Comparison of ENCODE assay signal across 12 cellular contexts in the genomic region with DNA sequence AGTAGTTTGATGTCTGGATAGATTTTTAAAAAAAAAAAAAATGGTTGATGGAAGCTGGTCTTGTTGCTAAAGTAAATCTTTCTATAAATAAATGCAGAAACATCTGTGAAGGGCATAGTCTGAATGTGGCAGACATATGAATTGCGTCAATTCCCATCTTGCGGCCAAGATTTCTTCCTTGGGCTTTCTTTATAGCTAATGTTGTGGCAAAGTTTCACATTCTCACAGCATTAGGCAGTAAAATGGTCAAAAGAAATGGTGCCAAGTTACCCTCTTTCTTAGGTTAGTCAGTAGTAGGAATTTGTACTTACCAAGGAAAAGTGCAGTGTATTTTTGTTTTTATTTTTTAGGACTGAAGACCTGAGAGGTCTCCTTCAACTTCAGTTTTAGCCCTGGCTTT. TPM values are rescaled to one million over a fixed set of nuclear protein-coding genes. Genes with fewer than 3 reads are reported as not detected.
A peak's percentile ranks its signal among the peaks of the same experiment; 100 is the strongest.
DNase-seq lines count a peak whose midpoint lies in the region; ATAC-seq and TF ChIP-seq lines count a peak whose summit lies in the region.
"Had no signal": no experiment of that assay in that cellular context is flagged by ENCODE, and none has a peak within 500 bp of the region (broad histone marks: within the 10 kb centered on the region; RNA-seq: fewer than 3 reads in every experiment).

No MANE protein-coding gene starts in this region.

- H3K27ac ChIP-seq in SK-N-SH (ENCODE audit: low read depth in 2 of 2, low read length in 1 of 2): peak overlapping the region; percentile 76 to 97

- WGBS in SK-N-SH (ENCODE audit: low lambda C conversion rate): 20% methylated on average over 2 of the region's 2 CpGs

- H3K9me3 ChIP-seq in SK-N-SH (no peaks in the 10 kb centered on the region), skeletal muscle satellite cell (replicated peaks; ENCODE audit: low read length) (no peaks in the 10 kb centered on the region)
- H3K9me3 ChIP-seq: adrenal gland had no signal

- peak in 1 of 2 experiments; percentile 59; a peak in 1 of 4 replicates for TF ChIP-seq EP300 in SK-N-SH (IDR thresholded peaks at IDR 0.05; ENCODE audit: borderline replicate concordance in 1 of 2, low read depth in 1 of 2, low read length in 1 of 2)

- H3K4me3 ChIP-seq in SK-N-SH (ENCODE audit: low read depth in 2 of 2, low read length in 1 of 2) (no peak overlapping the region; a peak in 1 of 4 replicates), fibroblast of the aortic adventitia (ENCODE audit: low read depth, low read length) (no peak overlapping the region), skeletal muscle satellite cell (ENCODE audit: low read length) (peak overlapping the region; percentile 36)
- H3K4me3 ChIP-seq: adrenal gland had no signal

- H3K4me1 ChIP-seq in SK-N-SH (ENCODE audit: control insufficient read depth in 1 of 2, insufficient read depth in 2 of 2, low read depth in 1 of 2, low read length in 1 of 2) (peaks cover 10 to 54% of the 10 kb centered on the region in 2 experiments), skeletal muscle satellite cell (ENCODE audit: control insufficient read depth, insufficient read depth, low read length) (peaks cover 53% of the 10 kb centered on the region)

- peaks cover 98% of the 10 kb centered on the region for H3K79me2 ChIP-seq in SK-N-SH (ENCODE audit: insufficient read depth)

- TF ChIP-seq RAD21 in SK-N-SH (IDR thresholded peaks at IDR 0.05; ENCODE audit: low read length): no peak

- H3F3A ChIP-seq in SK-N-SH (replicated peaks; ENCODE audit: insufficient read depth): peaks cover 58% of the 10 kb centered on the region

- H3K4me2 ChIP-seq in SK-N-SH (peak overlapping the region; percentile 62), skeletal muscle satellite cell (ENCODE audit: low read length) (peak overlapping the region; percentile 66)

- TF ChIP-seq CTCF in SK-N-SH (IDR thresholded peaks at IDR 0.05) (no peak), fibroblast of the aortic adventitia (IDR thresholded peaks at IDR 0.05; ENCODE audit: insufficient read depth, low read length) (no peak)

- no peak for ATAC-seq in GM19328 (IDR thresholded peaks at IDR 0.05; ENCODE audit: unreplicated experiment)
- no peak for ATAC-seq in GM18498 (IDR thresholded peaks at IDR 0.05; ENCODE audit: unreplicated experiment)
- ATAC-seq in GM19324 (IDR thresholded peaks at IDR 0.05; ENCODE audit: low FRiP score, unreplicated experiment): no peak

- peak overlapping the region; percentile 68 for H3K9ac ChIP-seq in SK-N-SH
- H3K9ac ChIP-seq in skeletal muscle satellite cell (ENCODE audit: low read depth, low read length): peak overlapping the region; percentile 76

- H3K9me2 ChIP-seq in SK-N-SH: no peaks in the 10 kb centered on the region

- H3K36me3 ChIP-seq in SK-N-SH (replicated peaks in 1 of 2; ENCODE audit: control insufficient read depth in 1 of 2, insufficient read depth in 2 of 2, low read length in 1 of 2) (peaks cover 0 to 4% of the 10 kb centered on the region in 2 experiments), skeletal muscle satellite cell (ENCODE audit: insufficient read depth, low read length) (no peaks in the 10 kb centered on the region)
- H3K36me3 ChIP-seq: adrenal gland had no signal

- CTCF ChIA-PET in SK-N-SH (lab: Yijun Ruan, JAX): interaction anchor here (0.8 kb wide), 1 partner anchor 558 kb away, joined by 3 read pairs; no protein-coding TSS in a partner anchor

- POLR2A ChIA-PET in SK-N-SH (lab: Yijun Ruan, JAX): no interaction called here

- H2AFZ ChIP-seq in SK-N-SH (ENCODE audit: low read depth): no peak overlapping the region

- DNase-seq in GM03348 (ENCODE audit: low spot score) (peak; percentile 66), SK-N-SH (no peak), fibroblast of the aortic adventitia (ENCODE audit: low read depth) (peak; percentile 95), cerebellar nuclear complex (lab: John Stamatoyannopoulos, UW) (no peak)
- DNase-seq: activated CD4-positive, alpha-beta memory T cell treated with anti-CD3 and anti-CD28 coated beads, Interleukin-2, amount 10 ng/mL, durations not matched to agents 7 days and 5 days; adrenal gland; left cardiac atrium; NCI-H146 had no signal

- H4K20me1 ChIP-seq in SK-N-SH (ENCODE audit: insufficient read depth): peaks cover 36% of the 10 kb centered on the region

- no peaks in the 10 kb centered on the region for H3K27me3 ChIP-seq in SK-N-SH (ENCODE audit: insufficient read depth)
- H3K27me3 ChIP-seq in skeletal muscle satellite cell (ENCODE audit: control insufficient read depth, insufficient read depth, low read length): no peaks in the 10 kb centered on the region
- H3K27me3 ChIP-seq: adrenal gland had no signal

TF ChIP-seq in SK-N-SH, 30 proteins besides CTCF, POLR2A, EP300 and RAD21 (continues in another document):
- TF ChIP-seq, protein P1, sequence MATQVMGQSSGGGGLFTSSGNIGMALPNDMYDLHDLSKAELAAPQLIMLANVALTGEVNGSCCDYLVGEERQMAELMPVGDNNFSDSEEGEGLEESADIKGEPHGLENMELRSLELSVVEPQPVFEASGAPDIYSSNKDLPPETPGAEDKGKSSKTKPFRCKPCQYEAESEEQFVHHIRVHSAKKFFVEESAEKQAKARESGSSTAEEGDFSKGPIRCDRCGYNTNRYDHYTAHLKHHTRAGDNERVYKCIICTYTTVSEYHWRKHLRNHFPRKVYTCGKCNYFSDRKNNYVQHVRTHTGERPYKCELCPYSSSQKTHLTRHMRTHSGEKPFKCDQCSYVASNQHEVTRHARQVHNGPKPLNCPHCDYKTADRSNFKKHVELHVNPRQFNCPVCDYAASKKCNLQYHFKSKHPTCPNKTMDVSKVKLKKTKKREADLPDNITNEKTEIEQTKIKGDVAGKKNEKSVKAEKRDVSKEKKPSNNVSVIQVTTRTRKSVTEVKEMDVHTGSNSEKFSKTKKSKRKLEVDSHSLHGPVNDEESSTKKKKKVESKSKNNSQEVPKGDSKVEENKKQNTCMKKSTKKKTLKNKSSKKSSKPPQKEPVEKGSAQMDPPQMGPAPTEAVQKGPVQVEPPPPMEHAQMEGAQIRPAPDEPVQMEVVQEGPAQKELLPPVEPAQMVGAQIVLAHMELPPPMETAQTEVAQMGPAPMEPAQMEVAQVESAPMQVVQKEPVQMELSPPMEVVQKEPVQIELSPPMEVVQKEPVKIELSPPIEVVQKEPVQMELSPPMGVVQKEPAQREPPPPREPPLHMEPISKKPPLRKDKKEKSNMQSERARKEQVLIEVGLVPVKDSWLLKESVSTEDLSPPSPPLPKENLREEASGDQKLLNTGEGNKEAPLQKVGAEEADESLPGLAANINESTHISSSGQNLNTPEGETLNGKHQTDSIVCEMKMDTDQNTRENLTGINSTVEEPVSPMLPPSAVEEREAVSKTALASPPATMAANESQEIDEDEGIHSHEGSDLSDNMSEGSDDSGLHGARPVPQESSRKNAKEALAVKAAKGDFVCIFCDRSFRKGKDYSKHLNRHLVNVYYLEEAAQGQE (IDR thresholded peaks at IDR 0.05; ENCODE audit: low read depth, low read length): no peak
- TF ChIP-seq, protein P2, sequence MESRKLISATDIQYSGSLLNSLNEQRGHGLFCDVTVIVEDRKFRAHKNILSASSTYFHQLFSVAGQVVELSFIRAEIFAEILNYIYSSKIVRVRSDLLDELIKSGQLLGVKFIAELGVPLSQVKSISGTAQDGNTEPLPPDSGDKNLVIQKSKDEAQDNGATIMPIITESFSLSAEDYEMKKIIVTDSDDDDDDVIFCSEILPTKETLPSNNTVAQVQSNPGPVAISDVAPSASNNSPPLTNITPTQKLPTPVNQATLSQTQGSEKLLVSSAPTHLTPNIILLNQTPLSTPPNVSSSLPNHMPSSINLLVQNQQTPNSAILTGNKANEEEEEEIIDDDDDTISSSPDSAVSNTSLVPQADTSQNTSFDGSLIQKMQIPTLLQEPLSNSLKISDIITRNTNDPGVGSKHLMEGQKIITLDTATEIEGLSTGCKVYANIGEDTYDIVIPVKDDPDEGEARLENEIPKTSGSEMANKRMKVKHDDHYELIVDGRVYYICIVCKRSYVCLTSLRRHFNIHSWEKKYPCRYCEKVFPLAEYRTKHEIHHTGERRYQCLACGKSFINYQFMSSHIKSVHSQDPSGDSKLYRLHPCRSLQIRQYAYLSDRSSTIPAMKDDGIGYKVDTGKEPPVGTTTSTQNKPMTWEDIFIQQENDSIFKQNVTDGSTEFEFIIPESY (IDR thresholded peaks at IDR 0.05; ENCODE audit: borderline replicate concordance, low read depth): no peak
- TF ChIP-seq YY1 (IDR thresholded peaks at IDR 0.05; ENCODE audit: low read depth) (no peak), MXI1 (IDR thresholded peaks at IDR 0.05; ENCODE audit: low read depth, low read length) (no peak), POLR2AphosphoS5 (IDR thresholded peaks at IDR 0.05; ENCODE audit: low read depth, low read length) (peak; percentile 47; the same call in 1 of the 2 replicates), NRF1 (IDR thresholded peaks at IDR 0.05; ENCODE audit: low read depth, low read length) (no peak), GABPA (IDR thresholded peaks at IDR 0.05; ENCODE audit: low read depth) (no peak), TCF12 (IDR thresholded peaks at IDR 0.05) (peak; percentile 96), RCOR1 (IDR thresholded peaks at IDR 0.05; ENCODE audit: low read length) (no peak), RFX5 (IDR thresholded peaks at IDR 0.05; ENCODE audit: low read length) (no peak), CHD2 (IDR thresholded peaks at IDR 0.05; ENCODE audit: low read length, partially characterized antibody) (no peak)
- TF ChIP-seq, protein P3, sequence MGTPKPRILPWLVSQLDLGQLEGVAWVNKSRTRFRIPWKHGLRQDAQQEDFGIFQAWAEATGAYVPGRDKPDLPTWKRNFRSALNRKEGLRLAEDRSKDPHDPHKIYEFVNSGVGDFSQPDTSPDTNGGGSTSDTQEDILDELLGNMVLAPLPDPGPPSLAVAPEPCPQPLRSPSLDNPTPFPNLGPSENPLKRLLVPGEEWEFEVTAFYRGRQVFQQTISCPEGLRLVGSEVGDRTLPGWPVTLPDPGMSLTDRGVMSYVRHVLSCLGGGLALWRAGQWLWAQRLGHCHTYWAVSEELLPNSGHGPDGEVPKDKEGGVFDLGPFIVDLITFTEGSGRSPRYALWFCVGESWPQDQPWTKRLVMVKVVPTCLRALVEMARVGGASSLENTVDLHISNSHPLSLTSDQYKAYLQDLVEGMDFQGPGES (IDR thresholded peaks at IDR 0.05; ENCODE audit: low read depth, low read length): no peak
- TF ChIP-seq, protein P4, sequence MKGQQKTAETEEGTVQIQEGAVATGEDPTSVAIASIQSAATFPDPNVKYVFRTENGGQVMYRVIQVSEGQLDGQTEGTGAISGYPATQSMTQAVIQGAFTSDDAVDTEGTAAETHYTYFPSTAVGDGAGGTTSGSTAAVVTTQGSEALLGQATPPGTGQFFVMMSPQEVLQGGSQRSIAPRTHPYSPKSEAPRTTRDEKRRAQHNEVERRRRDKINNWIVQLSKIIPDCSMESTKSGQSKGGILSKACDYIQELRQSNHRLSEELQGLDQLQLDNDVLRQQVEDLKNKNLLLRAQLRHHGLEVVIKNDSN (IDR thresholded peaks at IDR 0.05; ENCODE audit: borderline replicate concordance, low read depth): no peak

RNA-seq across cellular contexts. Expression of a gene that starts 35.8 kb away (rescaled TPM):
- 15.3 and 17.9 TPM in 2 replicates for polyA plus RNA-seq in SK-N-SH (2012; rRNA removed)
- polyA plus RNA-seq in SK-N-SH (2012; cell fraction: cytosol; rRNA removed): 19.2 and 21.4 TPM in 2 replicates
- 9.0 and 17.8 TPM in 2 replicates for polyA plus RNA-seq in SK-N-SH (2012; cell fraction: nucleus; rRNA removed)
- total RNA-seq in fibroblast of the aortic adventitia (ENCODE audit: low replicate concordance): 85.8 and 128 TPM in 2 replicates
- 43.0 and 63.1 TPM in 2 replicates for total RNA-seq in skeletal muscle satellite cell (2012; rRNA removed)

Comparison
In these comparisons a context has a peak if more than half of its experiments do, and no peak if none do; other contexts are left out.
1. DNase-seq: peak in GM03348 (single experiment) and fibroblast of the aortic adventitia (single experiment); none in SK-N-SH (single experiment) and cerebellar nuclear complex (0 of 2).